12 cellular contexts compared by ENCODE assay signal in the genomic region with DNA sequence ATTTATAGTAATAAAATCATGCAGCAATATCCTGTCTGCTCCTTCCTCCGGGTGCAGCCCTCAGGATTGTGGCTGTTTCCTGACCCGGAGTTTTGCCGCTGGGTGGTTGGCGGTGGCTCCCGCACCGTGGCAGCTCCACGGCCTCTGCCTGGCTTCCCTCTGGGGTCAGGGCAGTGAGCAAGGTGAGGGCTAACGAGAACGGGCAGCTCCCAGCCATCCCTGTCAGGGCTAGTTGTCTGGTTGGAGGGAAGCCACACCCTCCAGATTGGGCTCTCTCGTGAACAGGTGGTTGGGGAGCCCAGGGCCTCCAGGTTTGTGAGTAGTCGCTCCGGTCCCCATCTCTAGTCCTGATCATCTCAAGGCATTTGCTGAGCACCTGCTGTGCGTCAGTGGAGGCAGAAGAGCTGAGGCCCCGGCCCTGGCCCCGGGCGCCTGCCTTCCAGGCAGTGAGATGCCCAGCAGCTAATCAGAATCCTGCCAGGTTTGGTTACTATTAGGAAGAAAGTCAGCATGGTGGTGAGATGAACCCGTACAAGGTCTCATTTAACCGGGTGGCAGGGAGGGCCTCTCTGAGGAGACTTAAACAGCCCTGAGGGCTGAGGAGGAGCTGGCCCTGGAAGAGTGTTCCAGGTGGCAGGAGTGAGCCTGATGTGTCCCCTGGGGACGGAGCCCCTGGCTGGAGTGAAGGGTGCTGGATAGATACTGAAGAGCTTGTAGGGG. TPM values are rescaled to one million over a fixed set of nuclear protein-coding genes. Genes with fewer than 3 reads are reported as not detected.
DNase-seq lines count a peak whose midpoint lies in the region; ATAC-seq and TF ChIP-seq lines count a peak whose summit lies in the region.
"Had no signal": no experiment of that assay in that cellular context is flagged by ENCODE, and none has a peak within 500 bp of the region (broad histone marks: within the 10 kb centered on the region; RNA-seq: fewer than 3 reads in every experiment).

No MANE protein-coding gene starts in this region.

- H3K27ac Mint-ChIP-seq in activated CD8-positive, alpha-beta memory T cell treated with anti-CD3 and anti-CD28 coated beads, Interleukin-2, amount 10 ng/mL, durations not matched to agents 7 days and 5 days = peak overlapping the region; percentile 54

- WGBS in body of pancreas, 2 donors = 69 to 80% methylated on average over 12 to 19 of the region's 19 CpGs

- H4K20me1 ChIP-seq in osteoblast (ENCODE audit: insufficient read depth, low read length) = peaks cover 12% of the 10 kb centered on the region

- H3K27me3 ChIP-seq in osteoblast (ENCODE audit: insufficient read depth, low read length) = no peaks in the 10 kb centered on the region
- no peaks in the 10 kb centered on the region for H3K27me3 ChIP-seq in body of pancreas
- H3K27me3 ChIP-seq: vagina had no signal

- H3K4me3 Mint-ChIP-seq in activated CD8-positive, alpha-beta memory T cell treated with anti-CD3 and anti-CD28 coated beads, Interleukin-2, amount 10 ng/mL, durations not matched to agents 7 days and 5 days = no peak overlapping the region

- intact Hi-C loops in body of pancreas (cut with DNase I) = loop anchor here (5.0 to 10.0 kb wide), 2 partner anchors 74 to 264 kb away; a partner anchor contains a TSS

- no peak overlapping the region for H3K27ac ChIP-seq in osteoblast (ENCODE audit: low read depth, low read length)
- no peak overlapping the region for H3K27ac ChIP-seq in body of pancreas
- H3K27ac ChIP-seq: vagina had no signal

- H3K36me3 ChIP-seq in osteoblast (ENCODE audit: insufficient read depth, low read length) = peaks cover 15% of the 10 kb centered on the region
- H3K36me3 ChIP-seq in body of pancreas (replicated peaks in 1 of 2; ENCODE audit: insufficient read depth in 1 of 2, low read depth in 2 of 2) = peaks cover 0 to 6% of the 10 kb centered on the region in 2 donors

- CTCF ChIA-PET in activated CD8-positive, alpha-beta memory T cell treated with anti-CD3 and anti-CD28 coated beads, Interleukin-2, amount 10 ng/mL, durations not matched to agents 7 days and 5 days (lab: Charles Lee) = interaction anchor here (1.7 to 3.7 kb wide), 2 partner anchors 41 to 67 kb away, joined by 7 to 12 read pairs; a partner anchor contains a TSS

- peaks cover 9% of the 10 kb centered on the region for H3K79me2 ChIP-seq in osteoblast (ENCODE audit: insufficient read depth, low read length)

- H3K27me3 Mint-ChIP-seq in activated CD8-positive, alpha-beta memory T cell treated with anti-CD3 and anti-CD28 coated beads, Interleukin-2, amount 10 ng/mL, durations not matched to agents 7 days and 5 days = no peaks in the 10 kb centered on the region

- peaks cover 15% of the 10 kb centered on the region for H3K4me1 ChIP-seq in osteoblast (ENCODE audit: insufficient read depth, low read length)
- peaks cover 25% of the 10 kb centered on the region for H3K4me1 ChIP-seq in body of pancreas

- no peak overlapping the region for H3K4me2 ChIP-seq in osteoblast (ENCODE audit: insufficient read depth, low read length)

- no peak for DNase-seq in activated CD8-positive, alpha-beta memory T cell treated with anti-CD3 and anti-CD28 coated beads, Interleukin-2, amount 10 ng/mL, durations not matched to agents 7 days and 5 days
- DNase-seq in activated CD8-positive, alpha-beta memory T cell treated with anti-CD3 and anti-CD28 coated beads, Interleukin-2, amount 50 U/mL, for 4 hours = no peak
- peak; percentile 54 for DNase-seq in NOMO-1 treated with DMSO at 0.1 percent for 48 hours (lab: John Stamatoyannopoulos, UW; ENCODE audit: unreplicated experiment)
- DNase-seq in cerebellum (ENCODE audit: low spot score) = peak; percentile 68
- DNase-seq in osteoblast (ENCODE audit: insufficient read length, low spot score, missing footprints) = peak; percentile 83
- no peak for DNase-seq in body of pancreas
- no peak for DNase-seq in GM19238 (ENCODE audit: insufficient read length, low spot score)
- DNase-seq: AML-193; PC-3; stimulated activated CD8-positive, alpha-beta memory T cell treated with anti-CD3 and anti-CD28 coated beads, Interleukin-4, amount 100 ng/mL, for 48 hours had no signal

- H2AFZ ChIP-seq in osteoblast (ENCODE audit: low read length) = no peak overlapping the region

- ATAC-seq in activated CD8-positive, alpha-beta memory T cell treated with anti-CD3 and anti-CD28 coated beads, Interleukin-2, amount 10 ng/mL, durations not matched to agents 7 days and 5 days = no peak
- ATAC-seq in HG02973 (IDR thresholded peaks at IDR 0.05; ENCODE audit: unreplicated experiment) (no peak), body of pancreas (no peak)
- ATAC-seq: PC-3 had no signal

- no peak for TF ChIP-seq CTCF in osteoblast (IDR thresholded peaks at IDR 0.05; ENCODE audit: extremely low read depth, low read depth, low read length)
- TF ChIP-seq CTCF in body of pancreas (IDR thresholded peaks at IDR 0.05) = no peak

- TF ChIP-seq POLR2A in body of pancreas (IDR thresholded peaks at IDR 0.05) = no peak

- peaks cover 10% of the 10 kb centered on the region for H3K36me3 Mint-ChIP-seq in activated CD8-positive, alpha-beta memory T cell treated with anti-CD3 and anti-CD28 coated beads, Interleukin-2, amount 10 ng/mL, durations not matched to agents 7 days and 5 days

- no peaks in the 10 kb centered on the region for H3K9me3 Mint-ChIP-seq in activated CD8-positive, alpha-beta memory T cell treated with anti-CD3 and anti-CD28 coated beads, Interleukin-2, amount 10 ng/mL, durations not matched to agents 7 days and 5 days (ENCODE audit: low read depth)

- H3K9me3 ChIP-seq in osteoblast (ENCODE audit: low read depth, low read length) (no peaks in the 10 kb centered on the region), body of pancreas (no peaks in the 10 kb centered on the region)
- H3K9me3 ChIP-seq: vagina had no signal

- peaks cover 17% of the 10 kb centered on the region for H3K4me1 Mint-ChIP-seq in activated CD8-positive, alpha-beta memory T cell treated with anti-CD3 and anti-CD28 coated beads, Interleukin-2, amount 10 ng/mL, durations not matched to agents 7 days and 5 days

- H3K4me3 ChIP-seq in osteoblast (ENCODE audit: insufficient read depth, low read length) = no peak overlapping the region
- no peak overlapping the region for H3K4me3 ChIP-seq in body of pancreas
- H3K4me3 ChIP-seq: vagina had no signal

RNA-seq across cellular contexts. Expression of a gene that starts 2.3 kb away (rescaled TPM):
- 10 to 100 TPM; 31.6 to 35.6 TPM for total RNA-seq in activated CD8-positive, alpha-beta memory T cell treated with anti-CD3 and anti-CD28 coated beads, Interleukin-2, amount 10 ng/mL, durations not matched to agents 7 days and 5 days
- total RNA-seq in cerebellum (24.0 TPM), osteoblast (15.0 and 18.1 TPM in 2 replicates), body of pancreas (10 to 100 TPM; 18.7 to 25.4 TPM)

RNA-seq across cellular contexts. Expression of a gene that starts 43.0 kb away (rescaled TPM):
- 10 to 100 TPM; 16.2 to 17.1 TPM for total RNA-seq in activated CD8-positive, alpha-beta memory T cell treated with anti-CD3 and anti-CD28 coated beads, Interleukin-2, amount 10 ng/mL, durations not matched to agents 7 days and 5 days
- total RNA-seq in cerebellum = 29.1 TPM
- total RNA-seq in osteoblast = 31.2 and 39.4 TPM in 2 replicates
- 10 to 100 TPM; 16.6 to 64.9 TPM for total RNA-seq in body of pancreas

RNA-seq across cellular contexts. Expression of a gene that starts 43.2 kb away (rescaled TPM):
- total RNA-seq in activated CD8-positive, alpha-beta memory T cell treated with anti-CD3 and anti-CD28 coated beads, Interleukin-2, amount 10 ng/mL, durations not matched to agents 7 days and 5 days = under 1 TPM in 1 of 2 experiments, not detected in 1; 0.30 TPM
- total RNA-seq in cerebellum = 1.5 TPM
- 1.1 and 2.7 TPM in 2 replicates for total RNA-seq in osteoblast
- under 1 TPM; under 0.01 to 0.26 TPM for total RNA-seq in body of pancreas
- total RNA-seq: vagina had no signal

Comparison
In these comparisons a context has a peak if more than half of its experiments do, and no peak if none do; other contexts are left out.
1. DNase-seq: peak in NOMO-1 treated with DMSO at 0.1 percent for 48 hours (single experiment), cerebellum (single experiment) and osteoblast (single experiment); none in activated CD8-positive, alpha-beta memory T cell treated with anti-CD3 and anti-CD28 coated beads, Interleukin-2, amount 10 ng/mL, durations not matched to agents 7 days and 5 days (single experiment), activated CD8-positive, alpha-beta memory T cell treated with anti-CD3 and anti-CD28 coated beads, Interleukin-2, amount 50 U/mL, for 4 hours (single experiment), body of pancreas (0 of 4) and GM19238 (single experiment).